ENCODE assay signal across 8 cellular contexts in the genomic region with DNA sequence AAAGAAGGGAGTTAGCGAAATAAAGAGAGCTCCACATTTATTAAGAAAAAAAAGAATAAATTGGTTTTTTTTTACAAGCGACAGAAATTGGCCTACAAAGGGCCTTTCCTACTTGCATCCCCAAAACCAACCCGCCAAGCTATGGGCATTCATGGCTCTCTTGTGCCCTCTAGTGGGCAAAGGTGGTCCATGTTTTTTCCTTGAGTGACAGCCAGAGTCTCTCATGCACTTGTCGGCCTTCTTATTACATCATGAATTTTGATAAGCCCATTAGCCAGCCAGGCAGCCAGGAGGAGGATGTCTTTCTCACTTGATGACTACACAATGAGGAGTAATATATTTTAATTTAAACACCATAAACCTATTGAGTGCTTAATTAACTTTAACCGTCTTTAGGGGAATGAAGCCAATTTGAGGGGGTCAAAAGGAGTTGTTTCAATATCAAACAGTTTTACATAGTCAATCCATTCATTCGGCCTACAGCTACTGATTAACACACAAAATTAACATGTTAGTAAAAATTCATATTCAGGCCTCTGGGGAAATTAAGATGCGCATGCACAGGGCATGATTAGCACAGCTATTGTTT.
A peak's percentile ranks its signal among the peaks of the same experiment; 100 is the strongest.
DNase-seq lines count a peak whose midpoint lies in the region; ATAC-seq and TF ChIP-seq lines count a peak whose summit lies in the region.

No MANE protein-coding gene starts in this region.

- 32 to 33% methylated on average over 7 of the region's 7 CpGs for WGBS in heart right ventricle, 2 donors

- H3K4me2 ChIP-seq in SU-DHL-6 (ENCODE audit: low read depth, low read length, poor library complexity, severe bottlenecking) = no peak overlapping the region

- no peaks in the 10 kb centered on the region for H3K9me3 ChIP-seq in SU-DHL-6 (ENCODE audit: insufficient read depth, low read length)
- no peaks in the 10 kb centered on the region for H3K9me3 ChIP-seq in heart right ventricle

- no peak overlapping the region for H2AFZ ChIP-seq in SU-DHL-6 (ENCODE audit: low read depth, low read length, severe bottlenecking)

- TF ChIP-seq CTCF in GM12872 (IDR thresholded peaks at IDR 0.05; ENCODE audit: insufficient read depth, low read depth, low read length) (peak; percentile 87), SU-DHL-6 (IDR thresholded peaks at IDR 0.05; ENCODE audit: insufficient read depth, low read length, poor library complexity, severe bottlenecking) (peak; percentile 35), heart right ventricle (IDR thresholded peaks at IDR 0.05) (peak; percentile 77 to 97 (median 89))

- H3K4me3 ChIP-seq in SU-DHL-6 (ENCODE audit: insufficient read depth, low read length, poor library complexity, severe bottlenecking) (no peak overlapping the region), heart right ventricle (no peak overlapping the region)

- no peaks in the 10 kb centered on the region for H3K9me2 ChIP-seq in SU-DHL-6 (replicated peaks; ENCODE audit: insufficient read depth, low read length)

- intact Hi-C loops in heart right ventricle (cut with DNase I) = loop anchor here in 8 of 10 donors (2.0 to 10.0 kb wide), 9 partner anchors 124 to 1212 kb away; partner anchors contain the start of genes ELP4 (in 1 of the 8) and IMMP1L (in 1 of the 8)

- no peaks in the 10 kb centered on the region for H3F3A ChIP-seq in SU-DHL-6 (ENCODE audit: insufficient read depth)

- H3K27ac ChIP-seq in SU-DHL-6 (ENCODE audit: low read depth, low read length) = no peak overlapping the region
- H3K27ac ChIP-seq in heart right ventricle = no peak overlapping the region

- no peaks in the 10 kb centered on the region for H4K20me1 ChIP-seq in SU-DHL-6 (ENCODE audit: low read depth, low read length)

- DNase-seq in NCI-H1105 treated with DMSO at 0.1 percent for 48 hours (lab: John Stamatoyannopoulos, UW) (peak; percentile 79), heart right ventricle (peak; percentile 27 to 82), putamen (ENCODE audit: low spot score) (peak; percentile 84)
- peak; percentile 59 for DNase-seq in activated naive CD8-positive, alpha-beta T cell treated with anti-CD3 and anti-CD28 coated beads, Interleukin-2, amount 50 U/mL, for 16 hours (ENCODE audit: low read depth, low spot score)

- H3K79me2 ChIP-seq in SU-DHL-6 (ENCODE audit: insufficient read depth, low read length) = no peaks in the 10 kb centered on the region

- peak; percentile 59 for ATAC-seq in HG02588 (IDR thresholded peaks at IDR 0.05; ENCODE audit: unreplicated experiment)
- ATAC-seq in heart right ventricle = peak; percentile 52 to 80 (median 64)
- no peak for ATAC-seq in HG02840 (IDR thresholded peaks at IDR 0.05; ENCODE audit: low FRiP score, unreplicated experiment)

- no peak overlapping the region for H3K9ac ChIP-seq in SU-DHL-6 (ENCODE audit: low read length)

- peaks cover 0 to 15% (median 5%) of the 10 kb centered on the region in 9 donors for H3K4me1 ChIP-seq in heart right ventricle

- H3K36me3 ChIP-seq in SU-DHL-6 (ENCODE audit: low read length) (no peaks in the 10 kb centered on the region), heart right ventricle (no peaks in the 10 kb centered on the region)

- H3K27me3 ChIP-seq in SU-DHL-6 (ENCODE audit: low read length) = no peaks in the 10 kb centered on the region
- peaks cover 0 to 10% (median 0%) of the 10 kb centered on the region in 7 donors for H3K27me3 ChIP-seq in heart right ventricle

Comparison
In these comparisons a context has a peak if more than half of its experiments do, and no peak if none do; other contexts are left out.
1. CTCF ChIP-seq: peak in every context shown above with its lines; median percentile 89 in heart right ventricle; 87 in GM12872; 35 in SU-DHL-6.